ENCODE assay signal across 21 cellular contexts in genomic region chr3:123378409-123378915, GRCh38.
DNase-seq lines count a peak whose midpoint lies in the region; ATAC-seq, FAIRE-seq and TF ChIP-seq lines count a peak whose summit lies in the region.
"Had no signal": no experiment of that assay in that cellular context is flagged by ENCODE, and none has a peak within 500 bp of the region (broad histone marks: within the 10 kb centered on the region; RNA-seq: fewer than 3 reads in every experiment).

No MANE protein-coding gene starts in this region.

- intact Hi-C loops in HepG2 (cut with micrococcal nuclease; ENCODE audit: unreplicated experiment) (no loop called here), right lobe of liver (cut with DNase I) (no loop called here)

- no peak for TF ChIP-seq POLR2A in HepG2 (IDR thresholded peaks at IDR 0.05; ENCODE audit: insufficient read depth in 1 of 2, low read depth in 2 of 2, low read length in 2 of 2)
- no peak for TF ChIP-seq POLR2A in right lobe of liver (IDR thresholded peaks at IDR 0.05)
- no peak for TF ChIP-seq POLR2A in H1 (IDR thresholded peaks at IDR 0.05; ENCODE audit: control extremely low read depth in 1 of 2, low read depth in 2 of 2, low read length in 2 of 2)

- no peak overlapping the region for H3K14ac ChIP-seq in H1 (ENCODE audit: insufficient read length)
- H3K14ac ChIP-seq in neuronal stem cell (ENCODE audit: low read length), result no peak overlapping the region

- H3K9ac ChIP-seq in HepG2 (ENCODE audit: insufficient read depth, low read depth, low read length), result no peak overlapping the region
- no peak overlapping the region for H3K9ac ChIP-seq in H1 (replicated peaks in 1 of 4; ENCODE audit: extremely low read depth in 1 of 4, low read depth in 3 of 4, low read length in 3 of 4)
- peak overlapping the region; percentile 24 for H3K9ac ChIP-seq in neuronal stem cell (ENCODE audit: low read depth, low read length, poor library complexity)
- H3K9ac ChIP-seq: BLaER1 treated with 17β-estradiol and CSF1 and Interleukin-3, amounts not matched to agents 10 nM and 100 nM had no signal

- FAIRE-seq in HepG2 (lab: Jason Lieb, UNC), result no peak
- FAIRE-seq in H1 (lab: Jason Lieb, UNC), result no peak
- FAIRE-seq: D721Med, GM12892, GM18507, K562 had no signal

- H3K27me3 ChIP-seq in HepG2 (ENCODE audit: control insufficient read depth in 1 of 2, insufficient read depth in 2 of 2, low read length in 2 of 2) (peaks cover 2 to 14% of the 10 kb centered on the region in 2 experiments; a peak in 2 of 5 replicates), right lobe of liver (no peaks in the 10 kb centered on the region), H1 (replicated peaks in 1 of 4; ENCODE audit: control insufficient read depth in 3 of 4, extremely low read depth in 1 of 4, insufficient read depth in 3 of 4, low read length in 3 of 4) (no peaks in the 10 kb centered on the region), neuronal stem cell (ENCODE audit: control insufficient read depth in 3 of 3, insufficient read depth in 3 of 3, low read depth in 1 of 3, low read length in 3 of 3) (peaks cover 0 to 10% (median 0%) of the 10 kb centered on the region in 3 experiments)
- H3K27me3 ChIP-seq: BLaER1 treated with 17β-estradiol and CSF1 and Interleukin-3, amounts not matched to agents 10 nM and 100 nM; SJCRH30 had no signal

- no peaks in the 10 kb centered on the region for H3K36me3 ChIP-seq in HepG2 (replicated peaks in 1 of 2; ENCODE audit: control insufficient read depth in 1 of 2, insufficient read depth in 2 of 2, low read length in 2 of 2)
- H3K36me3 ChIP-seq in right lobe of liver, result no peaks in the 10 kb centered on the region
- no peaks in the 10 kb centered on the region; a peak in 1 of 8 replicates for H3K36me3 ChIP-seq in H1 (ENCODE audit: control insufficient read depth in 2 of 4, insufficient read depth in 4 of 4, low read length in 3 of 4)
- no peaks in the 10 kb centered on the region for H3K36me3 ChIP-seq in neuronal stem cell (replicated peaks in 1 of 2; ENCODE audit: control insufficient read depth in 2 of 2, insufficient read depth in 2 of 2, low read length in 2 of 2)
- H3K36me3 ChIP-seq: BLaER1 treated with 17β-estradiol and CSF1 and Interleukin-3, amounts not matched to agents 10 nM and 100 nM; SJCRH30 had no signal

- CTCF ChIA-PET in HepG2 (lab: Yijun Ruan, JAX; ENCODE audit: low intra/inter-chr PET ratio, low total read pairs) (no interaction called here), H1 (lab: Charles Lee; ENCODE audit: partially characterized antibody) (interaction anchor here (0.6 to 8.2 kb wide), 13 partner anchors 12 to 194 kb away, joined by 3 to 60 read pairs (median 4); partner anchors contain the start of gene ADCY5)

- no peak overlapping the region for H3K23ac ChIP-seq in H1 (ENCODE audit: insufficient read length)
- H3K23ac ChIP-seq in neuronal stem cell (ENCODE audit: low read depth, low read length, poor library complexity), result no peak overlapping the region

- in situ Hi-C loops in HepG2 (cut with HindIII; ENCODE audit: extremely low pct_ligation_motif_present, low pct_unique_long_range_greater_than_20kb), result no loop called here

- no peak overlapping the region for H4K5ac ChIP-seq in H1 (ENCODE audit: insufficient read length, low read depth, low read length)

- no peak overlapping the region for H4K8ac ChIP-seq in H1 (ENCODE audit: extremely low read depth, insufficient read depth, low read length)
- no peak overlapping the region for H4K8ac ChIP-seq in neuronal stem cell (ENCODE audit: low read depth, low read length)

- H3K9me3 ChIP-seq in HepG2 (ENCODE audit: low read length) (no peaks in the 10 kb centered on the region), right lobe of liver (no peaks in the 10 kb centered on the region), H1 (ENCODE audit: insufficient read depth in 2 of 2, low read depth in 1 of 2, low read length in 1 of 2) (no peaks in the 10 kb centered on the region), neuronal stem cell (replicated peaks in 1 of 2; ENCODE audit: control insufficient read depth in 2 of 2, insufficient read depth in 1 of 2, low read depth in 1 of 2, low read length in 2 of 2) (no peaks in the 10 kb centered on the region)
- H3K9me3 ChIP-seq: BLaER1 treated with 17β-estradiol and CSF1 and Interleukin-3, amounts not matched to agents 10 nM and 100 nM; SJCRH30 had no signal

- no peak for TF ChIP-seq EP300 in HepG2 (IDR thresholded peaks at IDR 0.05; ENCODE audit: low read depth in 2 of 2, low read length in 2 of 2)
- TF ChIP-seq EP300 in HepG2 (CRISPR knock-in tag; IDR thresholded peaks at IDR 0.05; ENCODE audit: borderline replicate concordance), result no peak
- no peak for TF ChIP-seq EP300 in H1 (IDR thresholded peaks at IDR 0.05; ENCODE audit: borderline replicate concordance in 1 of 2, low read depth in 2 of 2, low read length in 2 of 2)

- no peaks in the 10 kb centered on the region for H3K23me2 ChIP-seq in H1 (ENCODE audit: low read depth, low read length)

- no peak overlapping the region for H2BK20ac ChIP-seq in H1 (ENCODE audit: low read length)

- TF ChIP-seq RAD21 in HepG2 (CRISPR knock-in tag; IDR thresholded peaks at IDR 0.05) (no peak), H1 (IDR thresholded peaks at IDR 0.05 in 1 of 2, conservative IDR thresholded peaks at IDR 0.05 in 1 of 2; ENCODE audit: low read depth in 2 of 2, low read length in 2 of 2) (peak; percentile 33 to 52; a peak in 3 of 4 replicates)

- no peak overlapping the region for H2BK5ac ChIP-seq in H1 (ENCODE audit: low read depth, low read length)
- no peak overlapping the region for H2BK5ac ChIP-seq in neuronal stem cell (ENCODE audit: low read length)

- no peak overlapping the region for H3K27ac ChIP-seq in HepG2 (ENCODE audit: extremely low read length, insufficient read depth, low read length)
- no peak overlapping the region for H3K27ac ChIP-seq in right lobe of liver
- no peak overlapping the region for H3K27ac ChIP-seq in H1 (ENCODE audit: low read depth, low read length)
- H3K27ac ChIP-seq in neuronal stem cell (replicated peaks; ENCODE audit: low read length), result no peak overlapping the region
- H3K27ac ChIP-seq: BLaER1 treated with 17β-estradiol and CSF1 and Interleukin-3, amounts not matched to agents 10 nM and 100 nM; SJCRH30 had no signal

- H2BK120ac ChIP-seq in H1 (replicated peaks; ENCODE audit: low read depth, low read length) (no peak overlapping the region), neuronal stem cell (ENCODE audit: low read depth, low read length) (no peak overlapping the region)

- H3K4ac ChIP-seq in H1 (replicated peaks; ENCODE audit: insufficient read length, low read depth, low read length) (no peak overlapping the region), neuronal stem cell (ENCODE audit: low read length) (no peak overlapping the region)

- H3K79me2 ChIP-seq in HepG2 (ENCODE audit: insufficient read depth, low read length), result no peaks in the 10 kb centered on the region
- no peaks in the 10 kb centered on the region for H3K79me2 ChIP-seq in H1 (ENCODE audit: control insufficient read depth in 1 of 2, insufficient read depth in 2 of 2, low read length in 2 of 2)

- POLR2A ChIA-PET in HepG2 (lab: Yijun Ruan, JAX), result no interaction called here
- POLR2A ChIA-PET in H1 (lab: Charles Lee; ENCODE audit: partially characterized antibody), result interaction anchor here (1.5 kb wide), 1 partner anchor 26 kb away, joined by 3 read pairs; no protein-coding TSS in a partner anchor

- H4K91ac ChIP-seq in H1 (replicated peaks; ENCODE audit: insufficient read length, low read length) (no peak overlapping the region), neuronal stem cell (ENCODE audit: low read depth, low read length, poor library complexity) (no peak overlapping the region)

- H3K4me2 ChIP-seq in HepG2 (ENCODE audit: low read depth, low read length) (no peak overlapping the region), H1 (ENCODE audit: insufficient read depth in 1 of 2, low read depth in 2 of 2, low read length in 2 of 2) (no peak overlapping the region), neuronal stem cell (ENCODE audit: insufficient read depth, low read length, poor library complexity, severe bottlenecking) (no peak overlapping the region)
- H3K4me2 ChIP-seq: BLaER1 treated with 17β-estradiol and CSF1 and Interleukin-3, amounts not matched to agents 10 nM and 100 nM had no signal

- H3K4me3 ChIP-seq in HepG2 (replicated peaks in 1 of 3; ENCODE audit: insufficient read depth in 1 of 3, low read depth in 2 of 3, low read length in 3 of 3) (no peak overlapping the region), right lobe of liver (no peak overlapping the region), H1 (ENCODE audit: extremely low read depth in 1 of 4, insufficient read depth in 2 of 4, low read depth in 3 of 4, low read length in 4 of 4) (no peak overlapping the region), neuronal stem cell (ENCODE audit: low read length in 2 of 2) (no peak overlapping the region)
- H3K4me3 ChIP-seq: BLaER1 treated with 17β-estradiol and CSF1 and Interleukin-3, amounts not matched to agents 10 nM and 100 nM; K562; SJCRH30 had no signal

- H2AFZ ChIP-seq in HepG2 (ENCODE audit: low read length) (no peak overlapping the region), H1 (ENCODE audit: low read length) (no peak overlapping the region), neuronal stem cell (ENCODE audit: low read length) (no peak overlapping the region)

- TF ChIP-seq CTCF in HepG2 (CRISPR knock-in tag; IDR thresholded peaks at IDR 0.05) (peak; percentile 11; the same call in 1 of the 2 replicates), right lobe of liver (IDR thresholded peaks at IDR 0.05) (no peak), H1 (IDR thresholded peaks at IDR 0.05; ENCODE audit: control extremely low read depth in 1 of 3, insufficient read depth in 1 of 3, low read depth in 1 of 3, low read length in 3 of 3) (peak in 2 of 3 experiments; percentile 17 to 19; a peak in 2 of 4 replicates)

- H3K18ac ChIP-seq in H1 (ENCODE audit: extremely low read depth, low read length), result no peak overlapping the region
- peak overlapping the region; percentile 29 for H3K18ac ChIP-seq in neuronal stem cell (ENCODE audit: low read length)

- no peak overlapping the region for H2AK5ac ChIP-seq in H1 (ENCODE audit: low read depth, low read length)
- H2AK5ac ChIP-seq in neuronal stem cell (ENCODE audit: low read depth, low read length), result no peak overlapping the region

- BruUV-seq in HepG2 (replicated peaks; lab: Mats Ljungman, UMichigan), result no TSS peak

- H3K4me1 ChIP-seq in HepG2 (ENCODE audit: insufficient read depth, low read length), result no peaks in the 10 kb centered on the region
- H3K4me1 ChIP-seq in right lobe of liver, result no peaks in the 10 kb centered on the region
- H3K4me1 ChIP-seq in H1 (replicated peaks in 1 of 4; ENCODE audit: control insufficient read depth in 3 of 4, insufficient read depth in 4 of 4, low read length in 3 of 4), result peaks cover 3 to 6% (median 4%) of the 10 kb centered on the region in 4 experiments
- H3K4me1 ChIP-seq in neuronal stem cell (ENCODE audit: control insufficient read depth in 2 of 2, insufficient read depth in 1 of 2, low read depth in 1 of 2, low read length in 2 of 2), result peaks cover 2 to 8% of the 10 kb centered on the region in 2 donors

- ATAC-seq in HepG2 (no peak), right lobe of liver (no peak), GM19035 (IDR thresholded peaks at IDR 0.05; ENCODE audit: unreplicated experiment) (no peak)
- ATAC-seq: K562 had no signal

- H4K20me1 ChIP-seq in HepG2 (ENCODE audit: insufficient read depth, low read length) (no peaks in the 10 kb centered on the region), H1 (replicated peaks in 1 of 2; ENCODE audit: control insufficient read depth in 1 of 2, insufficient read depth in 2 of 2, low read length in 2 of 2) (no peaks in the 10 kb centered on the region)
- H4K20me1 ChIP-seq: BLaER1 treated with 17β-estradiol and CSF1 and Interleukin-3, amounts not matched to agents 10 nM and 100 nM had no signal

- H3K79me1 ChIP-seq in H1 (ENCODE audit: low read depth, low read length), result no peaks in the 10 kb centered on the region
- H3K79me1 ChIP-seq in neuronal stem cell (ENCODE audit: low read depth, low read length), result no peaks in the 10 kb centered on the region

- DNase-seq in HepG2 (ENCODE audit: low spot score) (no peak), right lobe of liver (no peak), H1 (ENCODE audit: low read depth in 1 of 2, low spot score in 2 of 2) (no peak), neuronal stem cell (ENCODE audit: low spot score) (no peak), NCI-H748 (lab: John Stamatoyannopoulos, UW; ENCODE audit: unreplicated experiment) (no peak)
- no peak for DNase-seq in activated effector memory CD4-positive, alpha-beta T cell treated with anti-CD3 and anti-CD28 coated beads, Interleukin-2, amount 50 U/mL, for 16 hours
- DNase-seq: CD8-positive, alpha-beta memory T cell; DMS79; GOT3; NCI-H1105; NCI-H1694; NCI-H2081 treated with DMSO at 0.1 percent for 48 hours; NCI-H774; RPMI8226; SJCRH30 had no signal

- 16% methylated on average over 7 of the region's 8 CpGs for WGBS in HepG2 (ENCODE audit: low lambda C conversion rate)
- WGBS in right lobe of liver (ENCODE audit: insufficient coverage, low coverage, low lambda C conversion rate, missing lambda C conversion rate), result 69% methylated on average over 7 of the region's 8 CpGs
- WGBS in H1 (ENCODE audit: extremely low coverage in 1 of 2, insufficient coverage in 1 of 2, insufficient read length in 1 of 2, insufficient replicate concordance in 2 of 2, low coverage in 1 of 2, low lambda C conversion rate in 2 of 2, missing lambda C conversion rate in 1 of 2), 2 experiments, result 86% methylated on average over 8 of the region's 8 CpGs; no CpG with 5 or more reads in 1 of the 2 experiments
- WGBS in neuronal stem cell (ENCODE audit: extremely low coverage in 2 of 2, insufficient read length in 2 of 2, insufficient replicate concordance in 1 of 2), 2 donors, result no CpG with 5 or more reads among the region's 8 CpGs

- H2BK12ac ChIP-seq in H1 (ENCODE audit: low read depth, low read length) (no peak overlapping the region), neuronal stem cell (ENCODE audit: low read length) (no peak overlapping the region)

- H2BK15ac ChIP-seq in H1 (ENCODE audit: low read length) (no peak overlapping the region), neuronal stem cell (ENCODE audit: low read length) (no peak overlapping the region)

- no peak overlapping the region for H3K56ac ChIP-seq in H1 (replicated peaks; ENCODE audit: insufficient read length, low read depth, low read length)

Comparison
In these comparisons a context has a peak if more than half of its experiments do, and no peak if none do; other contexts are left out.
1. CTCF ChIP-seq: peak in HepG2 (single experiment) and H1 (2 of 3); none in right lobe of liver (0 of 4).
2. Of the 41 proteins assayed by ChIP-seq in both HepG2 and H1: peak only in HepG2: none; only in H1: RAD21; in both: CTCF; in neither: 39.